21 cellular contexts compared by ENCODE assay signal in genomic region chr22:34019190-34019845, GRCh38.
DNase-seq lines count a peak whose midpoint lies in the region; ATAC-seq and TF ChIP-seq lines count a peak whose summit lies in the region.
"Had no signal": no experiment of that assay in that cellular context is flagged by ENCODE, and none has a peak within 500 bp of the region (broad histone marks: within the 10 kb centered on the region; RNA-seq: fewer than 3 reads in every experiment).

No MANE protein-coding gene starts in this region.

- H3K27me3 ChIP-seq in esophagus muscularis mucosa, result no peaks in the 10 kb centered on the region
- H3K27me3 ChIP-seq in liver (ENCODE audit: control insufficient read depth in 4 of 4, insufficient read depth in 4 of 4, low read length in 3 of 4), result no peaks in the 10 kb centered on the region
- H3K27me3 ChIP-seq in Peyer's patch, result no peaks in the 10 kb centered on the region

- H3K4me1 ChIP-seq in esophagus muscularis mucosa (no peaks in the 10 kb centered on the region), liver (ENCODE audit: control insufficient read depth in 4 of 4, insufficient read depth in 4 of 4, low read length in 3 of 4) (peaks cover 0 to 5% (median 2%) of the 10 kb centered on the region in 4 donors), Peyer's patch (no peaks in the 10 kb centered on the region)

- peak; percentile 92 to 93 for TF ChIP-seq RAD21 in liver (IDR thresholded peaks at IDR 0.05)

- H3K9me3 ChIP-seq in esophagus muscularis mucosa (peaks cover 0 to 15% (median 13%) of the 10 kb centered on the region in 4 donors), liver (ENCODE audit: control insufficient read depth in 4 of 4, low read length in 3 of 4) (peaks cover 0 to 6% (median 4%) of the 10 kb centered on the region in 4 donors), Peyer's patch (no peaks in the 10 kb centered on the region)

- peak; percentile 1 for DNase-seq in NB4 (ENCODE audit: low read depth)
- peak; percentile 26 for DNase-seq in esophagus muscularis mucosa (ENCODE audit: extremely low spot score)
- no peak for DNase-seq in Peyer's patch
- no peak for DNase-seq in stimulated activated CD4-positive, alpha-beta T cell treated with anti-CD3 and anti-CD28 coated beads, Interleukin-12 subunit alpha, Interleukin-12 subunit beta, amount 100 ng/mL, for 4 hours
- DNase-seq: Calu3; DMS79 treated with DMSO at 0.1 percent for 48 hours; GF-D8; HCEC 1CT; NCI-H1092; NCI-H1417 treated with DMSO at 0.1 percent for 48 hours; NCI-H187; NCI-H524; NCI-H82; NK-92 treated with Interleukin-12 subunit alpha and Interleukin-12 subunit beta, amount 100 ng/mL, for 24 hours; SHP77 had no signal

- no peak for TF ChIP-seq POLR2A in NB4 (IDR thresholded peaks at IDR 0.05; ENCODE audit: extremely low read depth, insufficient read length)
- TF ChIP-seq POLR2A in esophagus muscularis mucosa (IDR thresholded peaks at IDR 0.05; ENCODE audit: low read depth), result no peak
- no peak for TF ChIP-seq POLR2A in Peyer's patch (IDR thresholded peaks at IDR 0.05)

- H3K27ac ChIP-seq in C4-2B (no peak overlapping the region), esophagus muscularis mucosa (replicated peaks in 1 of 4) (no peak overlapping the region), liver (ENCODE audit: low read depth in 1 of 2, low read length in 2 of 2) (no peak overlapping the region), Peyer's patch (no peak overlapping the region)
- H3K27ac ChIP-seq: 22Rv1, KMS-11, RWPE1 had no signal

- WGBS in esophagus muscularis mucosa, result 67% methylated on average over 7 of the region's 8 CpGs
- 48% methylated on average over 8 of the region's 8 CpGs for WGBS in liver

- no peak overlapping the region for H3K9ac ChIP-seq in liver (ENCODE audit: low read depth in 1 of 2, low read length in 2 of 2)
- H3K9ac ChIP-seq: KMS-11 had no signal

- TF ChIP-seq CTCF in C4-2B (conservative IDR thresholded peaks at IDR 0.05) (peak; percentile 10; the same call in 1 of the 2 replicates), NB4 (IDR thresholded peaks at IDR 0.05; ENCODE audit: low read depth, low read length) (no peak), esophagus muscularis mucosa (IDR thresholded peaks at IDR 0.05) (no peak), liver (IDR thresholded peaks at IDR 0.05; ENCODE audit: low read depth, low read length, missing input control) (peak; percentile 62), Peyer's patch (IDR thresholded peaks at IDR 0.05) (no peak)

- no peak overlapping the region for H3K4me3 ChIP-seq in NB4 (ENCODE audit: low read depth, low read length)
- no peak overlapping the region for H3K4me3 ChIP-seq in esophagus muscularis mucosa
- no peak overlapping the region for H3K4me3 ChIP-seq in liver (ENCODE audit: low read depth in 1 of 3, low read length in 3 of 3)
- H3K4me3 ChIP-seq in Peyer's patch, result no peak overlapping the region

- intact Hi-C loops in esophagus muscularis mucosa (cut with DNase I), result no loop called here

- no peaks in the 10 kb centered on the region for H3K36me3 ChIP-seq in esophagus muscularis mucosa
- H3K36me3 ChIP-seq in liver (ENCODE audit: control insufficient read depth in 4 of 4, insufficient read depth in 3 of 4, low read depth in 1 of 4, low read length in 3 of 4), result no peaks in the 10 kb centered on the region
- H3K36me3 ChIP-seq in Peyer's patch, result no peaks in the 10 kb centered on the region

- no peak for TF ChIP-seq EP300 in esophagus muscularis mucosa (IDR thresholded peaks at IDR 0.05)

- no peak for ATAC-seq in GM18909 (IDR thresholded peaks at IDR 0.05; ENCODE audit: poor library complexity, unreplicated experiment)

TF ChIP-seq in liver, 16 proteins besides CTCF, POLR2A, EP300 and RAD21:
- TF ChIP-seq HNF4A (conservative IDR thresholded peaks at IDR 0.05) (no peak), YY1 (IDR thresholded peaks at IDR 0.05) (no peak), GABPA (IDR thresholded peaks at IDR 0.05 in 1 of 2, conservative IDR thresholded peaks at IDR 0.05 in 1 of 2) (no peak), JUND (IDR thresholded peaks at IDR 0.05) (no peak), RXRA (IDR thresholded peaks at IDR 0.05) (no peak), MAX (IDR thresholded peaks at IDR 0.05) (no peak), HNF4G (IDR thresholded peaks at IDR 0.05) (no peak), NR2F2 (IDR thresholded peaks at IDR 0.05) (no peak), FOXA2 (IDR thresholded peaks at IDR 0.05) (no peak)
- TF ChIP-seq, protein P1, sequence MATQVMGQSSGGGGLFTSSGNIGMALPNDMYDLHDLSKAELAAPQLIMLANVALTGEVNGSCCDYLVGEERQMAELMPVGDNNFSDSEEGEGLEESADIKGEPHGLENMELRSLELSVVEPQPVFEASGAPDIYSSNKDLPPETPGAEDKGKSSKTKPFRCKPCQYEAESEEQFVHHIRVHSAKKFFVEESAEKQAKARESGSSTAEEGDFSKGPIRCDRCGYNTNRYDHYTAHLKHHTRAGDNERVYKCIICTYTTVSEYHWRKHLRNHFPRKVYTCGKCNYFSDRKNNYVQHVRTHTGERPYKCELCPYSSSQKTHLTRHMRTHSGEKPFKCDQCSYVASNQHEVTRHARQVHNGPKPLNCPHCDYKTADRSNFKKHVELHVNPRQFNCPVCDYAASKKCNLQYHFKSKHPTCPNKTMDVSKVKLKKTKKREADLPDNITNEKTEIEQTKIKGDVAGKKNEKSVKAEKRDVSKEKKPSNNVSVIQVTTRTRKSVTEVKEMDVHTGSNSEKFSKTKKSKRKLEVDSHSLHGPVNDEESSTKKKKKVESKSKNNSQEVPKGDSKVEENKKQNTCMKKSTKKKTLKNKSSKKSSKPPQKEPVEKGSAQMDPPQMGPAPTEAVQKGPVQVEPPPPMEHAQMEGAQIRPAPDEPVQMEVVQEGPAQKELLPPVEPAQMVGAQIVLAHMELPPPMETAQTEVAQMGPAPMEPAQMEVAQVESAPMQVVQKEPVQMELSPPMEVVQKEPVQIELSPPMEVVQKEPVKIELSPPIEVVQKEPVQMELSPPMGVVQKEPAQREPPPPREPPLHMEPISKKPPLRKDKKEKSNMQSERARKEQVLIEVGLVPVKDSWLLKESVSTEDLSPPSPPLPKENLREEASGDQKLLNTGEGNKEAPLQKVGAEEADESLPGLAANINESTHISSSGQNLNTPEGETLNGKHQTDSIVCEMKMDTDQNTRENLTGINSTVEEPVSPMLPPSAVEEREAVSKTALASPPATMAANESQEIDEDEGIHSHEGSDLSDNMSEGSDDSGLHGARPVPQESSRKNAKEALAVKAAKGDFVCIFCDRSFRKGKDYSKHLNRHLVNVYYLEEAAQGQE (IDR thresholded peaks at IDR 0.05), result no peak

Comparison
In these comparisons a context has a peak if more than half of its experiments do, and no peak if none do; other contexts are left out.
1. CTCF ChIP-seq: peak in C4-2B (single experiment) and liver (single experiment); none in NB4 (single experiment), esophagus muscularis mucosa (0 of 3) and Peyer's patch (0 of 6).
2. DNase-seq: peak in NB4 (single experiment) and esophagus muscularis mucosa (single experiment); none in Peyer's patch (0 of 3) and stimulated activated CD4-positive, alpha-beta T cell treated with anti-CD3 and anti-CD28 coated beads, Interleukin-12 subunit alpha, Interleukin-12 subunit beta, amount 100 ng/mL, for 4 hours (single experiment).